ENCODE assay signal across 8 cellular contexts in the genomic region with DNA sequence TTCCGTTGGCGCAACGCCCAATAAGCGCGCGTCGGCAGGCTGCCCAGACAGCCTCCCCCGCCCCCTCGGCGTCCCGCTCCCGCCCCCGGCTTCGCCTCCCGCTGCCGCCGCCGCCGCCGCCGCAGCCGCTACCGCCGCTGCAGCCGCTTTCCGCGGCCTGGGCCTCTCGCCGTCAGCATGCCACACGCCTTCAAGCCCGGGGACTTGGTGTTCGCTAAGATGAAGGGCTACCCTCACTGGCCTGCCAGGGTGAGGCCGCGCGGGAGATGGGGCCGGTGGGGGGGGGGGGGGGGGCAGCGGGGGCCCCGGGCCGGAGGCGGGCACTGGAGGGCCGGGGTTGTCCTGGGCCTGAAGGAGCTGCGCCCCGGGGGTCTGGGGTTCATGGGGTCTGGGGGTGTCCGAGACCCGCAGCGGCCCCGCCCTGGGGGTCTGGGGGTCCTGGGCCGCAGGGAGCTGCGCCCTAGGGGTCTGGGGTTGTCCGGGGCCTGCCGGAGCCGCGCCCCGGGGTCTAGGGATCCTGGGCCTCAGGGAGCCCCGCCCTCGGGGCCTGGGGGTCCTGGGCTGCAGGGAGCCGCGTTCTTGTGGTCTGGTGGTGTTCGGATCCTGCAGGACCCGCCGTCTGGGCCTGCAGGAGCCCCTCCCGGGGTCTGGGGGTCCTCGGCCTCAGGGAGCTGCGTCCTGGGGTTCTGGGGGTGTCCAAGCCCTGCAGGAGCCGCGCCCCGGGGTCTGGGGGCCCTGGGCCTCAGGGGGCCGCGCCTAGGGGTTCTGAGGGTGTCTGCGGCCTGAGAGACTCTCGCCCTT. TPM values are rescaled to one million over a fixed set of nuclear protein-coding genes. Genes with fewer than 3 reads are reported as not detected.
DNase-seq lines count a peak whose midpoint lies in the region; ATAC-seq, FAIRE-seq and TF ChIP-seq lines count a peak whose summit lies in the region.

Gene HDGFL2, plus strand, starts transcription at position 124 of the 801 bp plus-strand sequence. Its CDS starts 54 bp downstream, at position 178.

- H3K9ac ChIP-seq in HUES6 (ENCODE audit: low read length): peak within 1 kb of the TSS; percentile 71
- H3K9ac ChIP-seq in keratinocyte (ENCODE audit: control insufficient read depth, extremely low read depth, insufficient read depth, low read length): peak within 1 kb of the TSS; percentile 81

- H3K4me1 ChIP-seq in HUES6 (ENCODE audit: control insufficient read depth, insufficient read depth, low read length) (no peaks in the 10 kb centered on the region), keratinocyte (ENCODE audit: control insufficient read depth, extremely low read depth, insufficient read depth, low read length) (peaks cover 7% of the 10 kb centered on the region), stomach (peaks cover 24 to 40% (median 31%) of the 10 kb centered on the region in 4 donors)

- TF ChIP-seq EP300 in stomach (IDR thresholded peaks at IDR 0.05): no peak

- FAIRE-seq in keratinocyte (lab: Jason Lieb, UNC): no peak

- in situ Hi-C loops in astrocyte of the cerebellum (cut with HindIII; ENCODE audit: low sequenced_read_pairs): no loop called here

- DNase-seq in astrocyte of the cerebellum (ENCODE audit: low read depth) (no peak), keratinocyte (ENCODE audit: low read depth, low spot score) (no peak), stomach (no peak), superior temporal gyrus (ENCODE audit: extremely low spot score) (no peak), HuH-7 (ENCODE audit: low spot score) (no peak)

- intact Hi-C loops in stomach (cut with DNase I; ENCODE audit: low total_unique reads): no loop called here

- peaks cover 27% of the 10 kb centered on the region for H3K79me2 ChIP-seq in keratinocyte (ENCODE audit: control insufficient read depth, insufficient read depth, low read length)

- H3K36me3 ChIP-seq in HUES6 (ENCODE audit: control insufficient read depth, insufficient read depth, low read length) (peaks cover 20% of the 10 kb centered on the region), keratinocyte (ENCODE audit: control insufficient read depth in 2 of 2, extremely low read depth in 1 of 2, insufficient read depth in 2 of 2, low read length in 2 of 2) (peaks cover 2 to 15% of the 10 kb centered on the region in 2 experiments), stomach (peaks cover 15 to 26% (median 24%) of the 10 kb centered on the region in 4 donors)

- H2AFZ ChIP-seq in keratinocyte (ENCODE audit: control insufficient read depth, low read length): peak within 1 kb of the TSS; percentile 76

- H3K27ac ChIP-seq in HUES6 (ENCODE audit: low read depth, low read length): peak within 1 kb of the TSS; percentile 7; the same call in 1 of the 2 replicates
- H3K27ac ChIP-seq in keratinocyte (ENCODE audit: control insufficient read depth, insufficient read depth, low read length): peak within 1 kb of the TSS; percentile 83
- H3K27ac ChIP-seq in stomach: peak within 1 kb of the TSS; percentile 60 to 89 (median 88)

- H3K9me3 ChIP-seq in HUES6 (ENCODE audit: control insufficient read depth, insufficient read depth, low read depth, low read length) (no peaks in the 10 kb centered on the region), keratinocyte (ENCODE audit: control insufficient read depth, low read depth, low read length) (no peaks in the 10 kb centered on the region), stomach (no peaks in the 10 kb centered on the region)

- 0 to 1% (median 1%) methylated on average over 29 to 69 of the region's 71 CpGs for WGBS in stomach, 5 donors

- no peak for ATAC-seq in HG03354 (IDR thresholded peaks at IDR 0.05; ENCODE audit: poor library complexity, severe bottlenecking, unreplicated experiment)

- H3K4me3 ChIP-seq in GM08714 (ENCODE audit: low read length) (peak within 1 kb of the TSS; percentile 95), HUES6 (ENCODE audit: low read depth, low read length) (peak within 1 kb of the TSS; percentile 60), astrocyte of the cerebellum (ENCODE audit: low read depth, low read length) (peak within 1 kb of the TSS; percentile 96), keratinocyte (ENCODE audit: control insufficient read depth in 2 of 3, extremely low read depth in 1 of 3, insufficient read depth in 2 of 3, low read depth in 1 of 3, low read length in 3 of 3) (peak within 1 kb of the TSS; percentile 81 to 97 (median 88)), stomach (peak within 1 kb of the TSS; percentile 71 to 99 (median 88))

- no peaks in the 10 kb centered on the region for H4K20me1 ChIP-seq in keratinocyte (ENCODE audit: control insufficient read depth, extremely low read depth, insufficient read depth, low read length)

- H3K4me2 ChIP-seq in keratinocyte (ENCODE audit: control insufficient read depth, extremely low read depth, insufficient read depth, low read depth, low read length): peak within 1 kb of the TSS; percentile 94

- dilution Hi-C loops in keratinocyte (cut with MboI; ENCODE audit: extremely low pct_ligation_motif_present, low sequenced_read_pairs): no loop called here

- H3K27me3 ChIP-seq in HUES6 (ENCODE audit: control insufficient read depth, insufficient read depth, low read length) (no peaks in the 10 kb centered on the region), keratinocyte (ENCODE audit: control insufficient read depth, extremely low read depth, insufficient read depth, low read length) (no peaks in the 10 kb centered on the region), stomach (no peaks in the 10 kb centered on the region)

- TF ChIP-seq CTCF in astrocyte of the cerebellum (IDR thresholded peaks at IDR 0.05; ENCODE audit: low read depth, low read length, missing control alignments) (no peak), keratinocyte (optimal IDR thresholded peaks at IDR 0.05 in 1 of 3, IDR thresholded peaks at IDR 0.05 in 1 of 3, conservative IDR thresholded peaks at IDR 0.05 in 1 of 3; ENCODE audit: extremely low read depth in 1 of 3, insufficient read depth in 2 of 3, low read length in 3 of 3) (no peak), stomach (IDR thresholded peaks at IDR 0.05) (no peak)

- no peaks in the 10 kb centered on the region for H3K9me1 ChIP-seq in keratinocyte (ENCODE audit: control insufficient read depth, extremely low read depth, insufficient read depth, low read length)

- TF ChIP-seq POLR2A in stomach (IDR thresholded peaks at IDR 0.05): no peak

RNA-seq across cellular contexts. Expression of gene HDGFL2, which starts in this region (rescaled TPM):
- polyA plus RNA-seq in keratinocyte (19.5 to 22.0 TPM (median 21.6 TPM) in 3 replicates), stomach (100 to 1,000 TPM in 1 of 3 donors, 10 to 100 TPM in 2; 25.5 to 127 (median 55.5) TPM)
- 19.5 TPM for polyA plus RNA-seq in keratinocyte (2011; ENCODE audit: low read depth)
- polyA plus RNA-seq in keratinocyte (2011; cell fraction: cytosol; rRNA removed): 10.0 and 22.2 TPM in 2 replicates
- polyA plus RNA-seq in keratinocyte (2011; cell fraction: nucleus; rRNA removed): 21.4 and 30.6 TPM in 2 replicates
- polyA plus RNA-seq in keratinocyte (2012; ENCODE audit: low replicate concordance): 6.9 and 42.1 TPM in 2 replicates
- 10.4 to 18.6 TPM (median 10.5 TPM) in 3 replicates for polyA minus RNA-seq in keratinocyte
- 24.7 TPM for polyA minus RNA-seq in keratinocyte (2011; cell fraction: cytosol; rRNA and poly(A)+ RNA removed)
- polyA minus RNA-seq in keratinocyte (2011; cell fraction: nucleus; rRNA and poly(A)+ RNA removed): 8.8 and 11.4 TPM in 2 replicates
- 10 to 100 TPM; 26.8 to 85.2 (median 33.9) TPM for total RNA-seq in stomach

Comparison
In these comparisons a context has a peak if more than half of its experiments do, and no peak if none do; other contexts are left out.
1. H3K27ac ChIP-seq: peak in every context shown above with its lines; median percentile 88 in stomach; 83 in keratinocyte; 7 in HUES6.